Comparison of ENCODE assay signal across 25 cellular contexts in the genomic region with DNA sequence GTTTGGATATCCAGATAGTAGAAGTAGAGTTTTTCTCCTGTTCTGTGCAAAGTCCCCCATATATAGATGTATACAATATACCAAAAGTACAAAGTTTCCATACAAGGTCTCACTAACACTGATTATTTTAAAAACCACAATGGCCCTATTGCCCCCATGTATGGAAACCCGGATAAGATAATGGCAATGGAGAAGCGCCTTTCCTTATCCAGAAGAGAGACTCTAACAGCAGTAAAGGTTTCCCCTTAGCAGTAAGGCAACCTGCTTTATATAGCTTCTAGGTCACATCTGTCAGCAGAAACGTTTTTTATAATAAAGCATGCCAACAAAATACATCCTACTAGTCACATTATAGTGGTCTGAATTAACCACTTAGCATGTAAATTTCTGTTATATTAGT. TPM values are rescaled to one million over a fixed set of nuclear protein-coding genes. Genes with fewer than 3 reads are reported as not detected.
DNase-seq lines count a peak whose midpoint lies in the region; ATAC-seq and TF ChIP-seq lines count a peak whose summit lies in the region.
"Had no signal": no experiment of that assay in that cellular context is flagged by ENCODE, and none has a peak within 500 bp of the region (broad histone marks: within the 10 kb centered on the region; RNA-seq: fewer than 3 reads in every experiment).

No MANE protein-coding gene starts in this region.

- no TSS peak for BruUV-seq in A673 (replicated peaks; lab: Mats Ljungman, UMichigan)

- peaks cover 2% of the 10 kb centered on the region for H3K9me3 Mint-ChIP-seq in activated B cell treated with CpG ODN at 0.5 μM for 24 hours

- CTCF ChIA-PET in A673 (lab: Charles Lee) (no interaction called here), activated B cell treated with CpG ODN at 0.5 μM for 24 hours (lab: Charles Lee) (interaction anchor here (0.7 to 1.7 kb wide), 4 partner anchors 10 to 165 kb away, joined by 3 to 7 read pairs (median 4); no protein-coding TSS in a partner anchor)

- TF ChIP-seq CTCF in A673 (conservative IDR thresholded peaks at IDR 0.05; ENCODE audit: low read depth, low read length) = no peak
- no peak for TF ChIP-seq CTCF in activated B cell treated with CpG ODN at 0.5 μM for 24 hours (IDR thresholded peaks at IDR 0.05)
- TF ChIP-seq CTCF in foreskin keratinocyte (conservative IDR thresholded peaks at IDR 0.05) = no peak

- H3K4me3 ChIP-seq in A673 (ENCODE audit: low read depth, low read length, poor library complexity, severe bottlenecking) = no peak overlapping the region
- H3K4me3 ChIP-seq: BLaER1, MG63, SK-N-MC had no signal

- POLR2A ChIA-PET in A673 (lab: Charles Lee; ENCODE audit: low non-redundant PET) = interaction anchor here (0.8 kb wide), 1 partner anchor 19 kb away, joined by 3 read pairs; no protein-coding TSS in a partner anchor
- POLR2A ChIA-PET in activated B cell treated with CpG ODN at 0.5 μM for 24 hours (lab: Charles Lee) = interaction anchor here (1.0 to 1.5 kb wide), 6 partner anchors 10 to 97 kb away, joined by 3 to 5 read pairs (median 3); partner anchors contain the start of gene USP6NL

- intact Hi-C loops in A673 (cut with micrococcal nuclease; ENCODE audit: unreplicated experiment) (no loop called here), activated B cell treated with CpG ODN at 0.5 μM for 24 hours (cut with micrococcal nuclease) (no loop called here)

- ATAC-seq in activated B cell treated with CpG ODN at 0.5 μM for 24 hours (ENCODE audit: low read depth) = peak; percentile 10
- no peak for ATAC-seq in GM18505 (IDR thresholded peaks at IDR 0.05; ENCODE audit: unreplicated experiment)
- ATAC-seq in foreskin keratinocyte = no peak
- ATAC-seq: Panc1 had no signal

- no peaks in the 10 kb centered on the region for H3K9me3 ChIP-seq in A673 (ENCODE audit: low read depth, low read length, poor library complexity, severe bottlenecking)
- H3K9me3 ChIP-seq: MG63 had no signal

- peaks cover 4% of the 10 kb centered on the region for H3K36me3 ChIP-seq in A673 (ENCODE audit: insufficient read depth, low read length, poor library complexity, severe bottlenecking)
- H3K36me3 ChIP-seq: MG63 had no signal

- no peaks in the 10 kb centered on the region for H3K27me3 Mint-ChIP-seq in activated B cell treated with CpG ODN at 0.5 μM for 24 hours

- H3K4me1 ChIP-seq in A673 (ENCODE audit: insufficient read depth, low read length, poor library complexity, severe bottlenecking) (peaks cover 65% of the 10 kb centered on the region), foreskin keratinocyte (peaks cover 21% of the 10 kb centered on the region)
- H3K4me1 ChIP-seq: BLaER1 had no signal

- H3K4me3 Mint-ChIP-seq in activated B cell treated with CpG ODN at 0.5 μM for 24 hours = no peak overlapping the region
- H3K4me3 Mint-ChIP-seq: CD4-positive, CD25-positive, alpha-beta regulatory T cell had no signal

- DNase-seq in DMS53 (lab: John Stamatoyannopoulos, UW) (peak; percentile 37), DMS53 treated with DMSO at 0.1 percent for 48 hours (lab: John Stamatoyannopoulos, UW; ENCODE audit: unreplicated experiment) (no peak), A673 (ENCODE audit: low spot score) (no peak), OCI-M1 (lab: John Stamatoyannopoulos, UW) (peak; percentile 84), activated B cell treated with CpG ODN at 0.5 μM for 24 hours (no peak), foreskin keratinocyte (no peak)
- no peak for DNase-seq in activated CD4-positive, alpha-beta T cell treated with anti-CD3 and anti-CD28 coated beads for 1 hour
- DNase-seq: 8988T; CD4-positive, CD25-positive, alpha-beta regulatory T cell; DMS79 treated with DMSO at 0.1 percent for 48 hours; GF-D8; MG63; NCI-H1105 treated with DMSO at 0.1 percent for 48 hours; NCI-H1694; NCI-H2081; NCI-H2227 treated with DMSO at 0.1 percent for 48 hours; NCI-H510A; NCI-H69; SIG-M5; SW 1271 had no signal

- H3K27me3 ChIP-seq in A673 (replicated peaks; ENCODE audit: insufficient read depth, low read depth, low read length, poor library complexity) = no peaks in the 10 kb centered on the region
- H3K27me3 ChIP-seq in foreskin keratinocyte = no peaks in the 10 kb centered on the region
- H3K27me3 ChIP-seq: BLaER1, MG63 had no signal

- peaks cover 25% of the 10 kb centered on the region for H3K36me3 Mint-ChIP-seq in activated B cell treated with CpG ODN at 0.5 μM for 24 hours (ENCODE audit: low read depth)

- TF ChIP-seq POLR2A in GM18505 (IDR thresholded peaks at IDR 0.05; ENCODE audit: borderline replicate concordance, extremely low read depth, insufficient read depth, insufficient read length) = no peak

- peaks cover 72% of the 10 kb centered on the region for H3K4me1 Mint-ChIP-seq in activated B cell treated with CpG ODN at 0.5 μM for 24 hours

- no peak overlapping the region for H3K27ac Mint-ChIP-seq in activated B cell treated with CpG ODN at 0.5 μM for 24 hours

- H3K27ac ChIP-seq in A673 (ENCODE audit: low read depth, low read length, poor library complexity, severe bottlenecking) = peak overlapping the region; percentile 21
- no peak overlapping the region for H3K27ac ChIP-seq in foreskin keratinocyte
- H3K27ac ChIP-seq: BLaER1, RWPE1, SK-N-MC had no signal

RNA-seq across cellular contexts. Expression of gene USP6NL, which starts 22.6 kb away (rescaled TPM):
- total RNA-seq in A673 (2021) (38.7 and 40.0 TPM in 2 replicates), activated B cell treated with CpG ODN at 0.5 μM for 24 hours (59.9 and 64.5 TPM in 2 replicates), foreskin keratinocyte (12.5 and 13.1 TPM in 2 replicates)
- 5.0 and 5.1 TPM in 2 replicates for polyA plus RNA-seq in foreskin keratinocyte

Comparison
In these comparisons a context has a peak if more than half of its experiments do, and no peak if none do; other contexts are left out.
1. DNase-seq: peak in DMS53 (single experiment) and OCI-M1 (single experiment); none in DMS53 treated with DMSO at 0.1 percent for 48 hours (single experiment), A673 (single experiment), activated B cell treated with CpG ODN at 0.5 μM for 24 hours (single experiment), activated CD4-positive, alpha-beta T cell treated with anti-CD3 and anti-CD28 coated beads for 1 hour (single experiment) and foreskin keratinocyte (0 of 2).